Comparison of ENCODE assay signal across 15 cellular contexts in the genomic region with DNA sequence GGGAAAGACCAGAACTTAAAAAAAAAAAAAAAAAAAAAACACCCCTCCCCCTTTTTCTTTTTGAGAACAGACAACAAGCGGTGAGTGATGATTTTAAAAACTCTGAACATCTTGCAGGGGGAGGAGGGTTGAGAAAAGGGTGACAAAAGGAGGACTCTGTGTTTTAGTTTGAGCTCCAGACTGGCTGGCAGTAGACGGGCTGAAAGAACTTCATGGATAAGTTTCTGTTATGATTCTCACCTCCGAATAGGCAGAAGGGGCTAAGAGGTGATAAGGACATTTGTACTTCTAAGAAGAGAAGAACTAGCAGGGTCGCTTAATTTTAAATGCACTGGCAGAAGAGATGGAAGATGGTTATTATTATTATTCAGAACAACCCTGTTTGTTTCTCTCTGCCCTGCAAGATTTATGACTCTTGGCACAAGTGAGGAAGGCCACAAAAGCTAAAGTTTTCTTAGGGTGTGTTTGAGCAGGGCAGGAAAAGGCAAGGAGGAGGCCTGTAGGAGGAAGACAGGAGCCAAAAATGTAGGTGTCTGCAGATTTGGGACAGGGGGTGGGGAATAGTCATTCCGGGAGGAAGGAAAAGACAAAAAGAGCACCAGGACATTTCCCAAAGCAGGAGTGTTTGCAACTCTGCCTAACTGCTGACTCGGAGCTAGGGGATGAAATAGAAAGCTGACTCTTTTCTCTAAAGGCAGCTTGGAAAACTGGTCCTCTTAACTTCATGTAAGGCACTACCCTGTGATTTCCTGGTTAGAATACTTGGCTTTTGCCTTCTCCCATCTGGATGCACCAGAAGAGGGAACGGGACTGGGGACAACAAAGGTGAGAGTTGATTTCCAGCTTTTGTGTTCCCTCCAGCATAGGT. TPM values are rescaled to one million over a fixed set of nuclear protein-coding genes. Genes with fewer than 3 reads are reported as not detected.
A peak's percentile ranks its signal among the peaks of the same experiment; 100 is the strongest.
DNase-seq lines count a peak whose midpoint lies in the region; ATAC-seq, FAIRE-seq and TF ChIP-seq lines count a peak whose summit lies in the region.
"Had no signal": no experiment of that assay in that cellular context is flagged by ENCODE, and none has a peak within 500 bp of the region (broad histone marks: within the 10 kb centered on the region; RNA-seq: fewer than 3 reads in every experiment).

No MANE protein-coding gene starts in this region.

- no peak overlapping the region for H3K27ac Mint-ChIP-seq in activated naive CD4-positive, alpha-beta T cell treated with anti-CD3 and anti-CD28 coated beads, Interleukin-2, amount 50 U/mL, for 24 hours
- H3K27ac Mint-ChIP-seq: neural progenitor cell; stimulated activated memory B cell treated with anti-CD40 and anti-IgM and Interleukin-4, amounts not matched to agents 10 μg/mL and 1 μg/mL and 100 μg/mL, for 72 hours had no signal

- no peak for DNase-seq in activated naive CD4-positive, alpha-beta T cell (lab: John Stamatoyannopoulos, UW)
- DNase-seq in endothelial cell of umbilical vein (ENCODE audit: low read depth, low spot score) = peak; percentile 59
- DNase-seq in mucosa of descending colon = no peak
- no peak for DNase-seq in upper lobe of right lung
- DNase-seq in urothelium cell line (ENCODE audit: low spot score) = no peak
- no peak for DNase-seq in NCI-H128 (lab: John Stamatoyannopoulos, UW; ENCODE audit: unreplicated experiment)
- DNase-seq: activated CD4-positive, alpha-beta T cell treated with anti-CD3 and anti-CD28 coated beads for 4 hours; activated gamma-delta T cell treated with Interleukin-2 at 50 U/mL for 16 hours; NCI-H748 treated with DMSO at 0.1 percent for 48 hours; SW 1271 had no signal

- no peaks in the 10 kb centered on the region for H4K20me1 ChIP-seq in endothelial cell of umbilical vein (replicated peaks; ENCODE audit: control insufficient read depth, extremely low read depth, insufficient read depth, low read length)

- ATAC-seq in mucosa of descending colon (peak; percentile 56), upper lobe of right lung (no peak), HG03460 (IDR thresholded peaks at IDR 0.05; ENCODE audit: unreplicated experiment) (no peak)
- ATAC-seq: stimulated activated memory B cell treated with anti-CD40 and anti-IgM and Interleukin-4, amounts not matched to agents 10 μg/mL and 1 μg/mL and 100 μg/mL, for 72 hours had no signal

- no peaks in the 10 kb centered on the region for H3K27me3 ChIP-seq in endothelial cell of umbilical vein (ENCODE audit: control insufficient read depth in 2 of 2, insufficient read depth in 2 of 2, low read length in 2 of 2)
- peaks cover 25% of the 10 kb centered on the region for H3K27me3 ChIP-seq in upper lobe of right lung

- POLR2A ChIA-PET in endothelial cell of umbilical vein (lab: Charles Lee) = interaction anchor here (0.7 to 2.8 kb wide), 4 partner anchors 9 to 188 kb away, joined by 3 to 10 read pairs (median 6); no protein-coding TSS in a partner anchor

- FAIRE-seq in endothelial cell of umbilical vein (lab: Jason Lieb, UNC) (peak; percentile 78), urothelium cell line (lab: Jason Lieb, UNC) (no peak)

- H3K4me1 ChIP-seq in endothelial cell of umbilical vein (ENCODE audit: control insufficient read depth, extremely low read depth, insufficient read depth, low read length) = peaks cover 28% of the 10 kb centered on the region
- H3K4me1 ChIP-seq in mucosa of descending colon (ENCODE audit: low read depth) = peaks cover 34% of the 10 kb centered on the region
- H3K4me1 ChIP-seq in upper lobe of right lung = peaks cover 8% of the 10 kb centered on the region
- H3K4me1 ChIP-seq: neural progenitor cell had no signal

- no peak for TF ChIP-seq POLR2A in endothelial cell of umbilical vein (IDR thresholded peaks at IDR 0.05; ENCODE audit: low read depth, low read length)

- peaks cover 3% of the 10 kb centered on the region for H3K36me3 Mint-ChIP-seq in activated naive CD4-positive, alpha-beta T cell treated with anti-CD3 and anti-CD28 coated beads, Interleukin-2, amount 50 U/mL, for 24 hours
- H3K36me3 Mint-ChIP-seq: neural progenitor cell; stimulated activated memory B cell treated with anti-CD40 and anti-IgM and Interleukin-4, amounts not matched to agents 10 μg/mL and 1 μg/mL and 100 μg/mL, for 72 hours had no signal

- H2AFZ ChIP-seq in endothelial cell of umbilical vein (ENCODE audit: low read depth, low read length) = no peak overlapping the region
- H2AFZ ChIP-seq: neural progenitor cell had no signal

- peak overlapping the region; percentile 76 for H3K4me3 Mint-ChIP-seq in activated naive CD4-positive, alpha-beta T cell treated with anti-CD3 and anti-CD28 coated beads, Interleukin-2, amount 50 U/mL, for 24 hours
- H3K4me3 Mint-ChIP-seq: neural progenitor cell; stimulated activated memory B cell treated with anti-CD40 and anti-IgM and Interleukin-4, amounts not matched to agents 10 μg/mL and 1 μg/mL and 100 μg/mL, for 72 hours had no signal

- no peak for TF ChIP-seq CTCF in endothelial cell of umbilical vein (IDR thresholded peaks at IDR 0.05; ENCODE audit: extremely low read depth in 1 of 2, insufficient read depth in 1 of 2, low read depth in 1 of 2, low read length in 2 of 2)
- TF ChIP-seq CTCF in mucosa of descending colon (IDR thresholded peaks at IDR 0.05) = no peak
- no peak for TF ChIP-seq CTCF in upper lobe of right lung (IDR thresholded peaks at IDR 0.05)

- no peak overlapping the region for H3K4me3 ChIP-seq in endothelial cell of umbilical vein (replicated peaks in 1 of 3; ENCODE audit: insufficient read depth in 1 of 3, low read depth in 1 of 3, low read length in 3 of 3)
- no peak overlapping the region for H3K4me3 ChIP-seq in mucosa of descending colon
- H3K4me3 ChIP-seq in upper lobe of right lung = peak overlapping the region; percentile 46
- H3K4me3 ChIP-seq: neural progenitor cell had no signal

- intact Hi-C loops in endothelial cell of umbilical vein (cut with micrococcal nuclease) = loop anchor here (2.0 kb wide), 1 partner anchor 14 kb away; no protein-coding TSS in a partner anchor
- intact Hi-C loops in mucosa of descending colon (cut with DNase I, micrococcal nuclease) = no loop called here
- intact Hi-C loops in upper lobe of right lung (cut with DNase I) = no loop called here

- H3K4me2 ChIP-seq in endothelial cell of umbilical vein (ENCODE audit: insufficient read depth, low read length) = peak overlapping the region; percentile 74
- H3K4me2 ChIP-seq: neural progenitor cell had no signal

- H3K9me1 ChIP-seq in endothelial cell of umbilical vein (replicated peaks; ENCODE audit: control insufficient read depth, extremely low read depth, insufficient read depth, low read length) = no peaks in the 10 kb centered on the region

- dilution Hi-C loops in endothelial cell of umbilical vein (cut with MboI; ENCODE audit: extremely low pct_ligation_motif_present, low sequenced_read_pairs) = no loop called here

- H3K4me1 Mint-ChIP-seq in activated naive CD4-positive, alpha-beta T cell treated with anti-CD3 and anti-CD28 coated beads, Interleukin-2, amount 50 U/mL, for 24 hours = peaks cover 23% of the 10 kb centered on the region
- H3K4me1 Mint-ChIP-seq: neural progenitor cell had no signal

- CTCF ChIA-PET in endothelial cell of umbilical vein (lab: Charles Lee) = interaction anchor here (0.6 to 3.7 kb wide), 12 partner anchors 9 to 222 kb away, joined by 3 to 23 read pairs (median 6); a partner anchor contains a TSS

- BruUV-seq in endothelial cell of umbilical vein (replicated peaks; lab: Mats Ljungman, UMichigan) = no TSS peak

- H3K27me3 Mint-ChIP-seq in activated naive CD4-positive, alpha-beta T cell treated with anti-CD3 and anti-CD28 coated beads, Interleukin-2, amount 50 U/mL, for 24 hours = peaks cover 1% of the 10 kb centered on the region

- H3K27ac ChIP-seq in endothelial cell of umbilical vein (ENCODE audit: insufficient read depth, low read depth, low read length) (peak overlapping the region; percentile 23), upper lobe of right lung (peak overlapping the region; percentile 18)
- H3K27ac ChIP-seq: neural progenitor cell had no signal

- no peaks in the 10 kb centered on the region for H3K9me3 Mint-ChIP-seq in activated naive CD4-positive, alpha-beta T cell treated with anti-CD3 and anti-CD28 coated beads, Interleukin-2, amount 50 U/mL, for 24 hours
- H3K9me3 Mint-ChIP-seq: stimulated activated memory B cell treated with anti-CD40 and anti-IgM and Interleukin-4, amounts not matched to agents 10 μg/mL and 1 μg/mL and 100 μg/mL, for 72 hours had no signal

- no peaks in the 10 kb centered on the region for H3K9me3 ChIP-seq in endothelial cell of umbilical vein (replicated peaks; ENCODE audit: control insufficient read depth, insufficient read depth, low read length)
- no peaks in the 10 kb centered on the region for H3K9me3 ChIP-seq in mucosa of descending colon
- no peaks in the 10 kb centered on the region for H3K9me3 ChIP-seq in upper lobe of right lung

- H3K36me3 ChIP-seq in endothelial cell of umbilical vein (ENCODE audit: control insufficient read depth in 2 of 2, extremely low read depth in 1 of 2, insufficient read depth in 2 of 2, low read length in 2 of 2) = peaks cover 3 to 7% of the 10 kb centered on the region in 2 experiments
- no peaks in the 10 kb centered on the region for H3K36me3 ChIP-seq in mucosa of descending colon (ENCODE audit: low read depth)
- no peaks in the 10 kb centered on the region for H3K36me3 ChIP-seq in upper lobe of right lung
- H3K36me3 ChIP-seq: neural progenitor cell had no signal

- H3K79me2 ChIP-seq in endothelial cell of umbilical vein (ENCODE audit: control insufficient read depth, insufficient read depth, low read length) = peaks cover 61% of the 10 kb centered on the region

- peak overlapping the region; percentile 20 for H3K9ac ChIP-seq in endothelial cell of umbilical vein (replicated peaks; ENCODE audit: extremely low read depth, insufficient read depth, low read length)
- H3K9ac ChIP-seq: neural progenitor cell had no signal

RNA-seq across cellular contexts. Expression of a gene that starts 11.9 kb away (rescaled TPM):
- total RNA-seq in endothelial cell of umbilical vein = 21.5 and 23.3 TPM in 2 replicates
- polyA plus RNA-seq in endothelial cell of umbilical vein = 14.1 and 16.8 TPM in 2 replicates
- 6.8 and 8.4 TPM in 2 replicates for polyA plus RNA-seq in endothelial cell of umbilical vein (2011; cell fraction: cytosol; rRNA removed)
- 12.1 and 13.9 TPM in 2 replicates for polyA plus RNA-seq in endothelial cell of umbilical vein (2011; cell fraction: nucleus; rRNA removed)
- polyA plus RNA-seq in endothelial cell of umbilical vein (2012) = 12.0 and 12.5 TPM in 2 replicates
- 3.1 and 3.5 TPM in 2 replicates for polyA minus RNA-seq in endothelial cell of umbilical vein
- polyA minus RNA-seq in endothelial cell of umbilical vein (2011; cell fraction: cytosol; rRNA and poly(A)+ RNA removed) = not detected
- 4.9 and 5.0 TPM in 2 replicates for polyA minus RNA-seq in endothelial cell of umbilical vein (2011; cell fraction: nucleus; rRNA and poly(A)+ RNA removed)
- total RNA-seq in mucosa of descending colon = 10 to 100 TPM in 1 of 3 donors, 1 to 10 TPM in 1, under 1 TPM in 1; 0.93 to 32.4 (median 3.3) TPM
- 11.0 TPM for total RNA-seq in upper lobe of right lung

RNA-seq across cellular contexts. Expression of a gene that starts 21.4 kb away (rescaled TPM):
- total RNA-seq in endothelial cell of umbilical vein (11.2 and 13.1 TPM in 2 replicates), mucosa of descending colon (10 to 100 TPM in 1 of 3 donors, 1 to 10 TPM in 2; 4.5 to 14.6 (median 5.3) TPM), upper lobe of right lung (4.9 TPM)
- polyA plus RNA-seq in endothelial cell of umbilical vein = 4.6 and 5.4 TPM in 2 replicates
- polyA plus RNA-seq in endothelial cell of umbilical vein (2011; cell fraction: cytosol; rRNA removed) = 2.5 and 3.3 TPM in 2 replicates
- 13.6 and 14.6 TPM in 2 replicates for polyA plus RNA-seq in endothelial cell of umbilical vein (2011; cell fraction: nucleus; rRNA removed)
- polyA plus RNA-seq in endothelial cell of umbilical vein (2012) = 5.2 and 5.6 TPM in 2 replicates
- polyA minus RNA-seq in endothelial cell of umbilical vein = 3.6 and 4.6 TPM in 2 replicates
- 0.51 TPM for polyA minus RNA-seq in endothelial cell of umbilical vein (2011; cell fraction: cytosol; rRNA and poly(A)+ RNA removed)
- 8.2 and 8.8 TPM in 2 replicates for polyA minus RNA-seq in endothelial cell of umbilical vein (2011; cell fraction: nucleus; rRNA and poly(A)+ RNA removed)

RNA-seq across cellular contexts. Expression of a gene that starts 26.0 kb away (rescaled TPM):
- total RNA-seq in endothelial cell of umbilical vein = not detected in 2 replicates
- not detected in 2 replicates for polyA plus RNA-seq in endothelial cell of umbilical vein
- polyA plus RNA-seq in endothelial cell of umbilical vein (2011; cell fraction: cytosol; rRNA removed) = not detected in 2 replicates
- not detected in 2 replicates for polyA plus RNA-seq in endothelial cell of umbilical vein (2011; cell fraction: nucleus; rRNA removed)
- not detected in 2 replicates for polyA plus RNA-seq in endothelial cell of umbilical vein (2012)
- not detected in 2 replicates for polyA minus RNA-seq in endothelial cell of umbilical vein
- polyA minus RNA-seq in endothelial cell of umbilical vein (2011; cell fraction: cytosol; rRNA and poly(A)+ RNA removed) = not detected
- 0.19 TPM in 1 of 2 replicates, not detected in the other for polyA minus RNA-seq in endothelial cell of umbilical vein (2011; cell fraction: nucleus; rRNA and poly(A)+ RNA removed)
- not detected for total RNA-seq in mucosa of descending colon
- not detected for total RNA-seq in upper lobe of right lung
- total RNA-seq: A172 had no signal

RNA-seq across cellular contexts. Expression of a gene that starts 33.3 kb away (rescaled TPM):
- total RNA-seq in endothelial cell of umbilical vein (45.0 and 56.6 TPM in 2 replicates), mucosa of descending colon (10 to 100 TPM; 42.4 to 64.8 (median 43.4) TPM), upper lobe of right lung (13.3 TPM)
- 29.6 and 33.0 TPM in 2 replicates for polyA plus RNA-seq in endothelial cell of umbilical vein
- polyA plus RNA-seq in endothelial cell of umbilical vein (2011; cell fraction: cytosol; rRNA removed) = 7.9 and 11.6 TPM in 2 replicates
- polyA plus RNA-seq in endothelial cell of umbilical vein (2011; cell fraction: nucleus; rRNA removed) = 81.4 and 85.1 TPM in 2 replicates
- polyA plus RNA-seq in endothelial cell of umbilical vein (2012) = 19.0 and 19.8 TPM in 2 replicates
- polyA minus RNA-seq in endothelial cell of umbilical vein = 7.7 and 13.3 TPM in 2 replicates
- polyA minus RNA-seq in endothelial cell of umbilical vein (2011; cell fraction: cytosol; rRNA and poly(A)+ RNA removed) = 1.3 TPM
- polyA minus RNA-seq in endothelial cell of umbilical vein (2011; cell fraction: nucleus; rRNA and poly(A)+ RNA removed) = 18.1 and 32.3 TPM in 2 replicates

RNA-seq across cellular contexts. Expression of a gene that starts 36.8 kb away (rescaled TPM):
- 7.3 and 8.5 TPM in 2 replicates for total RNA-seq in endothelial cell of umbilical vein
- 2.0 and 2.6 TPM in 2 replicates for polyA plus RNA-seq in endothelial cell of umbilical vein
- 1.0 and 1.1 TPM in 2 replicates for polyA plus RNA-seq in endothelial cell of umbilical vein (2011; cell fraction: cytosol; rRNA removed)
- polyA plus RNA-seq in endothelial cell of umbilical vein (2011; cell fraction: nucleus; rRNA removed) = 13.1 and 13.2 TPM in 2 replicates
- polyA plus RNA-seq in endothelial cell of umbilical vein (2012) = 3.3 and 3.5 TPM in 2 replicates
- 0.57 and 0.58 TPM in 2 replicates for polyA minus RNA-seq in endothelial cell of umbilical vein
- polyA minus RNA-seq in endothelial cell of umbilical vein (2011; cell fraction: cytosol; rRNA and poly(A)+ RNA removed) = 0.82 TPM
- 2.5 and 2.6 TPM in 2 replicates for polyA minus RNA-seq in endothelial cell of umbilical vein (2011; cell fraction: nucleus; rRNA and poly(A)+ RNA removed)
- total RNA-seq in mucosa of descending colon = 10 to 100 TPM; 16.2 to 29.3 (median 19.9) TPM
- 4.4 TPM for total RNA-seq in upper lobe of right lung
